In genomic region chr19:38004100-38004504, GRCh38 we compare ENCODE assay signal across 8 cellular contexts.
DNase-seq lines count a peak whose midpoint lies in the region; ATAC-seq and TF ChIP-seq lines count a peak whose summit lies in the region.

No MANE protein-coding gene starts in this region.

- WGBS in heart right ventricle, 2 donors, result 49 to 54% methylated on average over 3 of the region's 3 CpGs

- DNase-seq in SJSA1 (ENCODE audit: low read depth in 1 of 2, low spot score in 2 of 2) (no peak), heart right ventricle (peak in 1 of 2 donors; percentile 13)
- DNase-seq in stimulated activated effector memory CD8-positive, alpha-beta T cell treated with anti-CD3 and anti-CD28 coated beads, Interleukin-12 subunit alpha, Interleukin-12 subunit beta, amount 100 ng/mL, for 72 hours (ENCODE audit: low spot score in 2 of 2), result no peak
- DNase-seq in stimulated activated CD8-positive, alpha-beta memory T cell treated with anti-CD3 and anti-CD28 coated beads, Interleukin-4, amount 100 ng/mL, for 48 hours, result no peak
- DNase-seq in activated CD4-positive, alpha-beta T cell treated with anti-CD3 and anti-CD28 coated beads, Interleukin-2, amount 10 ng/mL, durations not matched to agents 24 days and 14 days, result no peak

- no peaks in the 10 kb centered on the region for H3K36me3 Mint-ChIP-seq in stimulated activated effector memory CD8-positive, alpha-beta T cell treated with anti-CD3 and anti-CD28 coated beads, Interleukin-12 subunit alpha, Interleukin-12 subunit beta, amount 100 ng/mL, for 72 hours
- no peaks in the 10 kb centered on the region for H3K36me3 Mint-ChIP-seq in activated CD4-positive, alpha-beta T cell treated with anti-CD3 and anti-CD28 coated beads, Interleukin-2, amount 10 ng/mL, durations not matched to agents 24 days and 14 days (ENCODE audit: low read depth)

- ATAC-seq in GM18909 (IDR thresholded peaks at IDR 0.05; ENCODE audit: poor library complexity, unreplicated experiment) (peak; percentile 24), heart right ventricle (peak in 3 of 8 donors; percentile 12 to 44 (median 32)), HG02571 (IDR thresholded peaks at IDR 0.05; ENCODE audit: unreplicated experiment) (no peak), GM21390 (IDR thresholded peaks at IDR 0.05; ENCODE audit: unreplicated experiment) (no peak)
- ATAC-seq in stimulated activated effector memory CD8-positive, alpha-beta T cell treated with anti-CD3 and anti-CD28 coated beads, Interleukin-12 subunit alpha, Interleukin-12 subunit beta, amount 100 ng/mL, for 72 hours, result peak; percentile 6

- H3K4me1 Mint-ChIP-seq in stimulated activated effector memory CD8-positive, alpha-beta T cell treated with anti-CD3 and anti-CD28 coated beads, Interleukin-12 subunit alpha, Interleukin-12 subunit beta, amount 100 ng/mL, for 72 hours, result no peaks in the 10 kb centered on the region
- peaks cover 3% of the 10 kb centered on the region for H3K4me1 Mint-ChIP-seq in activated CD4-positive, alpha-beta T cell treated with anti-CD3 and anti-CD28 coated beads, Interleukin-2, amount 10 ng/mL, durations not matched to agents 24 days and 14 days

- H3K4me1 ChIP-seq in SJSA1 (replicated peaks) (peaks cover 44% of the 10 kb centered on the region), heart right ventricle (peaks cover 9 to 46% (median 35%) of the 10 kb centered on the region in 9 donors)

- TF ChIP-seq CTCF in heart right ventricle (IDR thresholded peaks at IDR 0.05), result no peak

- intact Hi-C loops in heart right ventricle (cut with DNase I), result loop anchor here in 4 of 10 donors (5.0 to 10.0 kb wide), 3 partner anchors 92 to 99 kb away; partner anchors contain the start of genes SIPA1L3 (in 3 of the 4) and WDR87 (in 3 of the 4)
- intact Hi-C loops in activated CD4-positive, alpha-beta T cell treated with anti-CD3 and anti-CD28 coated beads, Interleukin-2, amount 10 ng/mL, durations not matched to agents 24 days and 14 days (cut with micrococcal nuclease), result loop anchor here (10.0 kb wide), 1 partner anchor 81 kb away; no protein-coding TSS in a partner anchor

- no peaks in the 10 kb centered on the region for H3K27me3 ChIP-seq in SJSA1 (replicated peaks)
- H3K27me3 ChIP-seq in heart right ventricle, result no peaks in the 10 kb centered on the region

- peak overlapping the region; percentile 26 for H3K4me3 ChIP-seq in SJSA1
- H3K4me3 ChIP-seq in heart right ventricle, result peak overlapping the region; percentile 12 to 55 (median 46)

- H3K27ac Mint-ChIP-seq in stimulated activated effector memory CD8-positive, alpha-beta T cell treated with anti-CD3 and anti-CD28 coated beads, Interleukin-12 subunit alpha, Interleukin-12 subunit beta, amount 100 ng/mL, for 72 hours, result no peak overlapping the region
- no peak overlapping the region for H3K27ac Mint-ChIP-seq in activated CD4-positive, alpha-beta T cell treated with anti-CD3 and anti-CD28 coated beads, Interleukin-2, amount 10 ng/mL, durations not matched to agents 24 days and 14 days

- H3K4me3 Mint-ChIP-seq in stimulated activated effector memory CD8-positive, alpha-beta T cell treated with anti-CD3 and anti-CD28 coated beads, Interleukin-12 subunit alpha, Interleukin-12 subunit beta, amount 100 ng/mL, for 72 hours, result no peak overlapping the region
- no peak overlapping the region for H3K4me3 Mint-ChIP-seq in activated CD4-positive, alpha-beta T cell treated with anti-CD3 and anti-CD28 coated beads, Interleukin-2, amount 10 ng/mL, durations not matched to agents 24 days and 14 days

- H3K36me3 ChIP-seq in SJSA1, result no peaks in the 10 kb centered on the region
- no peaks in the 10 kb centered on the region for H3K36me3 ChIP-seq in heart right ventricle

- no peaks in the 10 kb centered on the region for H3K9me3 Mint-ChIP-seq in stimulated activated effector memory CD8-positive, alpha-beta T cell treated with anti-CD3 and anti-CD28 coated beads, Interleukin-12 subunit alpha, Interleukin-12 subunit beta, amount 100 ng/mL, for 72 hours
- H3K9me3 Mint-ChIP-seq in activated CD4-positive, alpha-beta T cell treated with anti-CD3 and anti-CD28 coated beads, Interleukin-2, amount 10 ng/mL, durations not matched to agents 24 days and 14 days, result no peaks in the 10 kb centered on the region

- H3K9me3 ChIP-seq in SJSA1 (replicated peaks) (no peaks in the 10 kb centered on the region), heart right ventricle (no peaks in the 10 kb centered on the region)

- H3K27me3 Mint-ChIP-seq in activated CD4-positive, alpha-beta T cell treated with anti-CD3 and anti-CD28 coated beads, Interleukin-2, amount 10 ng/mL, durations not matched to agents 24 days and 14 days, result no peaks in the 10 kb centered on the region

- H3K27ac ChIP-seq in SJSA1 (peak overlapping the region; percentile 92), heart right ventricle (peak overlapping the region; percentile 51 to 92 (median 81))

Comparison
In these comparisons a context has a peak if more than half of its experiments do, and no peak if none do; other contexts are left out.
1. ATAC-seq: peak in GM18909 (single experiment) and stimulated activated effector memory CD8-positive, alpha-beta T cell treated with anti-CD3 and anti-CD28 coated beads, Interleukin-12 subunit alpha, Interleukin-12 subunit beta, amount 100 ng/mL, for 72 hours (single experiment); none in HG02571 (single experiment) and GM21390 (single experiment).